ENCODE assay signal across 27 cellular contexts in the genomic region with DNA sequence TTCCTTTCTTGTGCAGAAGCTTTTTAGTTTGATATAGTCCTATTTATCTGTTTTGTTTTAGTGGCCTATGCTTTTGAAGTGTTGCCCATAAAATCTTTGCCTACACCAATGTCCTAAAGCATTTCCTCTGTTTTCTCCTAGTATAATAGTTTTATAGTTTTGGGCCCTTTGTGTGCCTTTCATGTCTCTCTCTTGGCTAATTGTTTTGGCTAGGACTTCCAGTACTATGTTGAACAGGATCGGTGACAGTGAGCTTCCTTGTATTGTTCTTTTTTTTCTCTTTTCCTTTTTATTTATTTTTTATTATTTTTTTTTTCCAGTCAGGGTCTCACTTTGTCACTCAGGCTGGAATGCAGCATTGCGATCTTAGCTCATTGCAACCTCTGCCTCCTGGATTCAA.
"Had no signal": no experiment of that assay in that cellular context is flagged by ENCODE, and none has a peak within 500 bp of the region (broad histone marks: within the 10 kb centered on the region; RNA-seq: fewer than 3 reads in every experiment).

No MANE protein-coding gene starts in this region.

- DNase-seq: activated CD4-positive, alpha-beta memory T cell treated with anti-CD3 and anti-CD28 coated beads, Interleukin-2, amount 10 ng/mL, durations not matched to agents 7 days and 5 days; activated CD4-positive, alpha-beta T cell treated with anti-CD3 and anti-CD28 coated beads for 36 hours; activated CD4-positive, alpha-beta T cell treated with anti-CD3 and anti-CD28 coated beads, Interleukin-2, amount 10 ng/mL, durations not matched to agents 24 days and 14 days; activated CD4-positive, alpha-beta T cell treated with anti-CD3 and anti-CD28 coated beads, Interleukin-2, amount 50 U/mL, for 4 hours; activated CD4-positive, CD25-positive, alpha-beta regulatory T cell; activated CD4-positive, CD25-positive, alpha-beta regulatory T cell treated with anti-CD3 and anti-CD28 coated beads, Interleukin-2, amount 50 U/mL, for 72 hours; activated CD8-positive, alpha-beta memory T cell treated with anti-CD3 and anti-CD28 coated beads, Interleukin-2, amount 50 U/mL, for 48 hours; activated gamma-delta T cell; activated naive CD4-positive, alpha-beta T cell; activated naive CD4-positive, alpha-beta T cell treated with anti-CD3 and anti-CD28 coated beads, Interleukin-2, amount 10 ng/mL, durations not matched to agents 7 days and 5 days; activated T-cell treated with anti-CD3 and anti-CD28 coated beads for 4 hours; activated T-cell treated with anti-CD3 and anti-CD28 coated beads, Interleukin-2, amount 50 U/mL, for 24 hours; activated T-cell treated with anti-CD3 and anti-CD28 coated beads, Interleukin-2, amount 50 U/mL, for 72 hours; amniotic stem cell; anterior cingulate cortex; brain microvascular endothelial cell; effector CD8-positive, alpha-beta T cell; esophagus squamous epithelium; foreskin fibroblast; head of caudate nucleus; SW 1271; T-cell; T1000 had no signal

- H3K36me3 ChIP-seq: brain microvascular endothelial cell had no signal

- H3K27me3 ChIP-seq: brain microvascular endothelial cell, esophagus squamous epithelium had no signal

- H3K4me3 ChIP-seq: coronary artery, esophagus squamous epithelium had no signal

- H3K9me3 ChIP-seq: esophagus squamous epithelium had no signal

- H3K4me1 ChIP-seq: esophagus squamous epithelium had no signal

- H3K27ac ChIP-seq: brain microvascular endothelial cell, coronary artery, epithelial cell of prostate, esophagus squamous epithelium had no signal

- FAIRE-seq: astrocyte, bronchial epithelial cell had no signal

- ATAC-seq: activated CD4-positive, alpha-beta T cell treated with anti-CD3 and anti-CD28 coated beads for 36 hours; activated T-cell treated with anti-CD3 and anti-CD28 coated beads, Interleukin-2, amount 50 U/mL, for 72 hours; T-cell had no signal
